2 cellular contexts compared by ENCODE assay signal in genomic region chr2:132911726-132912724, GRCh38.
TF ChIP-seq lines count a peak whose summit lies in the region.

No MANE protein-coding gene starts in this region.

TF ChIP-seq in IMR-90, 13 proteins besides CTCF, POLR2A, EP300 and RAD21:
- TF ChIP-seq RCOR1 (IDR thresholded peaks at IDR 0.05; ENCODE audit: insufficient replicate concordance, low read length) (no peak), RFX5 (IDR thresholded peaks at IDR 0.05; ENCODE audit: low read depth, low read length) (no peak), USF2 (IDR thresholded peaks at IDR 0.05; ENCODE audit: low read depth, low read length) (no peak), MAFK (IDR thresholded peaks at IDR 0.05; ENCODE audit: low read depth, low read length) (no peak), BHLHE40 (IDR thresholded peaks at IDR 0.05; ENCODE audit: low read depth, low read length) (no peak), MXI1 (IDR thresholded peaks at IDR 0.05; ENCODE audit: borderline replicate concordance, low read depth, low read length) (no peak), SMC3 (IDR thresholded peaks at IDR 0.05; ENCODE audit: low read depth, low read length) (no peak), MAZ (IDR thresholded peaks at IDR 0.05; ENCODE audit: borderline replicate concordance, low read depth, low read length) (no peak), NFE2L2 (IDR thresholded peaks at IDR 0.05; ENCODE audit: low read depth, low read length) (no peak), FOS (IDR thresholded peaks at IDR 0.05; ENCODE audit: low read depth, low read length) (no peak), CEBPB (IDR thresholded peaks at IDR 0.05; ENCODE audit: low read depth, low read length) (no peak), ELK1 (IDR thresholded peaks at IDR 0.05; ENCODE audit: borderline replicate concordance, low read depth, low read length) (no peak), CHD1 (IDR thresholded peaks at IDR 0.05; ENCODE audit: low read depth, low read length) (no peak)

TF ChIP-seq in H1, 55 proteins besides CTCF, POLR2A, EP300 and RAD21:
- TF ChIP-seq NRF1 (IDR thresholded peaks at IDR 0.05; ENCODE audit: low read depth, low read length) (no peak), JUND (IDR thresholded peaks at IDR 0.05; ENCODE audit: low read length) (no peak)
TF ChIP-seq in H1: peak in this region for 0.
